Comparison of ENCODE assay signal across 1 cellular context in the genomic region with DNA sequence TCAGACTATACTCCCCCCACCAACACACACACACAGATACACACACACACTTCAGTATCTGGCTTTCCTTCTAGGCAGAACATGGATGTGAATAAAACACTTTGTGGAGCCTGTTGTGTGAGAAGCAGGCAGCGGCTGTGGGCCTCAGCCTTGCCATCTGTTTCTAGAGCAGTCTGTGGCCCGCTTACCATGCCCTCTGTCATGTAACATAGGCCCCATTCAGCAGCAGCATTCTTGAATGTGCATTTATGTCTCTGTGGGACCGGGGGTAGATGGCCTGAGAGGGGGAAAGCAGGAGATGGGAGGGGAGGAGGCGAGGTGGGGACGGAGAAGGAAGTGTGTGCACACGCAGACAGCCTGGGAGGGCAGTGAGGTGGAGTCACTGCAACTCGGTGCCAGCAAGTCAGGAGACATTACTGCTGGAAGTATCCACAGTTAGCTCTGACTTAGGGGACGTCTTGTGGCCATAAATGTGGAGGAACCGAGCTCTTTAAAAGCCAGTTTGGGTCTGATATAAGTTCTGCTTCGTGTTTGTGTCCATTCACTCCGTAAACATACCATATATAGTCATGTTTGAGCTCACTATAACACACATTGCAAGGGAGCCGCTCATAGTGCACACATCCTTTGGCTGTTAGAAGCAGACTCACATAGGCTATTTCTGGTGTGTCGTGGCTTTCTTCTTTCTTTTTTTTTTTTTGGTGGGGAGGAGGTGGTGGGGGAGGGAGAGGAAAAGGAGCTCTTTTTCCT.
A peak's percentile ranks its signal among the peaks of the same experiment; 100 is the strongest.
TF ChIP-seq lines count a peak whose summit lies in the region.

No MANE protein-coding gene starts in this region.

TF ChIP-seq in HEK293, 187 proteins besides CTCF, POLR2A, EP300 and RAD21 (continued from another document):
- TF ChIP-seq ZNF140 (tag by site-specific recombination; IDR thresholded peaks at IDR 0.05) (no peak), ZNF510 (tag by site-specific recombination; IDR thresholded peaks at IDR 0.05; ENCODE audit: insufficient replicate concordance) (no peak), ZNF514 (tag by site-specific recombination; IDR thresholded peaks at IDR 0.05) (no peak), GLIS1 (tag by site-specific recombination; IDR thresholded peaks at IDR 0.05) (peak; percentile 38; the same call in 1 of the 2 replicates), ZNF560 (tag by site-specific recombination; IDR thresholded peaks at IDR 0.05; ENCODE audit: borderline replicate concordance) (no peak), ZNF239 (tag by site-specific recombination; IDR thresholded peaks at IDR 0.05) (no peak), MZF1 (tag by site-specific recombination; IDR thresholded peaks at IDR 0.05; ENCODE audit: borderline replicate concordance) (no peak), ZNF426 (tag by site-specific recombination; IDR thresholded peaks at IDR 0.05) (no peak), ZNF211 (tag by site-specific recombination; IDR thresholded peaks at IDR 0.05; ENCODE audit: low read depth) (no peak), ZBTB1 (tag by site-specific recombination; IDR thresholded peaks at IDR 0.05) (no peak), ZNF398 (tag by site-specific recombination; IDR thresholded peaks at IDR 0.05) (peak; percentile 94)
- TF ChIP-seq, protein P1, sequence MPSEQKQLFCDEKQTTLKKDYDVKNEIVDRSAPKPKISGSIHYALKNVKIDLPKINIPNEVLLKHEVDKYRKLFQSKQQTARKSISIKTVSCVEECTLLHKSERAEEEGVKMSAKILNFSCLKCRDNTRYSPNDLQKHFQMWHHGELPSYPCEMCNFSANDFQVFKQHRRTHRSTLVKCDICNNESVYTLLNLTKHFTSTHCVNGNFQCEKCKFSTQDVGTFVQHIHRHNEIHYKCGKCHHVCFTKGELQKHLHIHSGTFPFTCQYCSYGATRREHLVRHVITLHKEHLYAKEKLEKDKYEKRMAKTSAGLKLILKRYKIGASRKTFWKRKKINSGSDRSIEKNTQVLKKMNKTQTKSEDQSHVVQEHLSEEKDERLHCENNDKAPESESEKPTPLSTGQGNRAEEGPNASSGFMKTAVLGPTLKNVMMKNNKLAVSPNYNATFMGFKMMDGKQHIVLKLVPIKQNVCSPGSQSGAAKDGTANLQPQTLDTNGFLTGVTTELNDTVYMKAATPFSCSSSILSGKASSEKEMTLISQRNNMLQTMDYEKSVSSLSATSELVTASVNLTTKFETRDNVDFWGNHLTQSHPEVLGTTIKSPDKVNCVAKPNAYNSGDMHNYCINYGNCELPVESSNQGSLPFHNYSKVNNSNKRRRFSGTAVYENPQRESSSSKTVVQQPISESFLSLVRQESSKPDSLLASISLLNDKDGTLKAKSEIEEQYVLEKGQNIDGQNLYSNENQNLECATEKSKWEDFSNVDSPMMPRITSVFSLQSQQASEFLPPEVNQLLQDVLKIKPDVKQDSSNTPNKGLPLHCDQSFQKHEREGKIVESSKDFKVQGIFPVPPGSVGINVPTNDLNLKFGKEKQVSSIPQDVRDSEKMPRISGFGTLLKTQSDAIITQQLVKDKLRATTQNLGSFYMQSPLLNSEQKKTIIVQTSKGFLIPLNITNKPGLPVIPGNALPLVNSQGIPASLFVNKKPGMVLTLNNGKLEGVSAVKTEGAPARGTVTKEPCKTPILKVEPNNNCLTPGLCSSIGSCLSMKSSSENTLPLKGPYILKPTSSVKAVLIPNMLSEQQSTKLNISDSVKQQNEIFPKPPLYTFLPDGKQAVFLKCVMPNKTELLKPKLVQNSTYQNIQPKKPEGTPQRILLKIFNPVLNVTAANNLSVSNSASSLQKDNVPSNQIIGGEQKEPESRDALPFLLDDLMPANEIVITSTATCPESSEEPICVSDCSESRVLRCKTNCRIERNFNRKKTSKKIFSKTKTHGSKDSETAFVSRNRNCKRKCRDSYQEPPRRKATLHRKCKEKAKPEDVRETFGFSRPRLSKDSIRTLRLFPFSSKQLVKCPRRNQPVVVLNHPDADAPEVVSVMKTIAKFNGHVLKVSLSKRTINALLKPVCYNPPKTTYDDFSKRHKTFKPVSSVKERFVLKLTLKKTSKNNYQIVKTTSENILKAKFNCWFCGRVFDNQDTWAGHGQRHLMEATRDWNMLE (tag by site-specific recombination; conservative IDR thresholded peaks at IDR 0.05; ENCODE audit: low read depth) = no peak
